ENCODE assay signal across 1 cellular context in the genomic region with DNA sequence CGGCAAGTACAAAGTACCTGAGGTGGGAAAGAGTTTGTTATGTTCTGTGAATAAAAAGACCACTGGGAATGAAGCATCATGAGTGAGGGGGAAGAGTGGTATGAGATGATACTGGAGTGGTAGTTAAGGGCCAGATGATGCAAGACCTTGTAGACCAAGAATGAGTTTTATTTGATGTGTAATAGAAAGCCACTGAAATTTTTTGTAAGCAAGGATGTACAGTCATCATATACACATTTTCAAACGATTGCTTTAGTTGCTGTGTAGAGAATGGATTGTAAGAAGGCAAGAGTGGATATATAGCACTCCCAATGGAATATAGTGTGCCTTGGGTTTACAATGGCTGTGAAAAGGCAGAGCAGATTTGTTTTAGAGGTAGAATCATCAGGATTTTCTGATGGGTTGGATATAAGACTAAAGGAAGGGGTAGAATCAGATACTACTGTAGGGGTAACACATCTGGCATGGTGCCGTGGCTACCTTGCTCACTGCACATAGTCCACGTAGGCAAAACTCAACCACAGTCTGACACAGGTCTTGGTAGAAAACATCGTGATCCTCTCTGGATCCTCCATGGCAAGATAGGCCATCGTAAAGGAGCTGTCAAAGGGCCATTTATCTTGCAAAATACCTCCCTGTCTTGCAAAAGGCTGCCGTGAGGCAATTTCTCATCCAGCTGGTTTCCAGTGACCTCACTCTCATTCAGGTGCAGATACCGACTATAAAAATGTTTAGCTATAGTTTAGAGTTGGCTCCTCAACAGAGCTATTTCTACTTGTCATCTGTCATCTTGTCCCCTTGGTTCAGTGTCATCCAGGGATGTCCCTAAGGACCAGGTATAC.
TF ChIP-seq lines count a peak whose summit lies in the region.

No MANE protein-coding gene starts in this region.

TF ChIP-seq in GM23338, 12 proteins besides CTCF, POLR2A, EP300 and RAD21:
- TF ChIP-seq NANOG (IDR thresholded peaks at IDR 0.05; ENCODE audit: borderline replicate concordance) (no peak), STAT1 (IDR thresholded peaks at IDR 0.05; ENCODE audit: unreplicated experiment) (no peak), JUNB (IDR thresholded peaks at IDR 0.05; ENCODE audit: unreplicated experiment) (no peak), EZH2phosphoT487 (IDR thresholded peaks at IDR 0.05; ENCODE audit: unreplicated experiment) (no peak), ZNF331 (CRISPR knock-in tag; IDR thresholded peaks at IDR 0.05; ENCODE audit: low read depth) (no peak), CREB1 (CRISPR knock-in tag; IDR thresholded peaks at IDR 0.05; ENCODE audit: low read depth) (no peak)
- TF ChIP-seq, protein P1, sequence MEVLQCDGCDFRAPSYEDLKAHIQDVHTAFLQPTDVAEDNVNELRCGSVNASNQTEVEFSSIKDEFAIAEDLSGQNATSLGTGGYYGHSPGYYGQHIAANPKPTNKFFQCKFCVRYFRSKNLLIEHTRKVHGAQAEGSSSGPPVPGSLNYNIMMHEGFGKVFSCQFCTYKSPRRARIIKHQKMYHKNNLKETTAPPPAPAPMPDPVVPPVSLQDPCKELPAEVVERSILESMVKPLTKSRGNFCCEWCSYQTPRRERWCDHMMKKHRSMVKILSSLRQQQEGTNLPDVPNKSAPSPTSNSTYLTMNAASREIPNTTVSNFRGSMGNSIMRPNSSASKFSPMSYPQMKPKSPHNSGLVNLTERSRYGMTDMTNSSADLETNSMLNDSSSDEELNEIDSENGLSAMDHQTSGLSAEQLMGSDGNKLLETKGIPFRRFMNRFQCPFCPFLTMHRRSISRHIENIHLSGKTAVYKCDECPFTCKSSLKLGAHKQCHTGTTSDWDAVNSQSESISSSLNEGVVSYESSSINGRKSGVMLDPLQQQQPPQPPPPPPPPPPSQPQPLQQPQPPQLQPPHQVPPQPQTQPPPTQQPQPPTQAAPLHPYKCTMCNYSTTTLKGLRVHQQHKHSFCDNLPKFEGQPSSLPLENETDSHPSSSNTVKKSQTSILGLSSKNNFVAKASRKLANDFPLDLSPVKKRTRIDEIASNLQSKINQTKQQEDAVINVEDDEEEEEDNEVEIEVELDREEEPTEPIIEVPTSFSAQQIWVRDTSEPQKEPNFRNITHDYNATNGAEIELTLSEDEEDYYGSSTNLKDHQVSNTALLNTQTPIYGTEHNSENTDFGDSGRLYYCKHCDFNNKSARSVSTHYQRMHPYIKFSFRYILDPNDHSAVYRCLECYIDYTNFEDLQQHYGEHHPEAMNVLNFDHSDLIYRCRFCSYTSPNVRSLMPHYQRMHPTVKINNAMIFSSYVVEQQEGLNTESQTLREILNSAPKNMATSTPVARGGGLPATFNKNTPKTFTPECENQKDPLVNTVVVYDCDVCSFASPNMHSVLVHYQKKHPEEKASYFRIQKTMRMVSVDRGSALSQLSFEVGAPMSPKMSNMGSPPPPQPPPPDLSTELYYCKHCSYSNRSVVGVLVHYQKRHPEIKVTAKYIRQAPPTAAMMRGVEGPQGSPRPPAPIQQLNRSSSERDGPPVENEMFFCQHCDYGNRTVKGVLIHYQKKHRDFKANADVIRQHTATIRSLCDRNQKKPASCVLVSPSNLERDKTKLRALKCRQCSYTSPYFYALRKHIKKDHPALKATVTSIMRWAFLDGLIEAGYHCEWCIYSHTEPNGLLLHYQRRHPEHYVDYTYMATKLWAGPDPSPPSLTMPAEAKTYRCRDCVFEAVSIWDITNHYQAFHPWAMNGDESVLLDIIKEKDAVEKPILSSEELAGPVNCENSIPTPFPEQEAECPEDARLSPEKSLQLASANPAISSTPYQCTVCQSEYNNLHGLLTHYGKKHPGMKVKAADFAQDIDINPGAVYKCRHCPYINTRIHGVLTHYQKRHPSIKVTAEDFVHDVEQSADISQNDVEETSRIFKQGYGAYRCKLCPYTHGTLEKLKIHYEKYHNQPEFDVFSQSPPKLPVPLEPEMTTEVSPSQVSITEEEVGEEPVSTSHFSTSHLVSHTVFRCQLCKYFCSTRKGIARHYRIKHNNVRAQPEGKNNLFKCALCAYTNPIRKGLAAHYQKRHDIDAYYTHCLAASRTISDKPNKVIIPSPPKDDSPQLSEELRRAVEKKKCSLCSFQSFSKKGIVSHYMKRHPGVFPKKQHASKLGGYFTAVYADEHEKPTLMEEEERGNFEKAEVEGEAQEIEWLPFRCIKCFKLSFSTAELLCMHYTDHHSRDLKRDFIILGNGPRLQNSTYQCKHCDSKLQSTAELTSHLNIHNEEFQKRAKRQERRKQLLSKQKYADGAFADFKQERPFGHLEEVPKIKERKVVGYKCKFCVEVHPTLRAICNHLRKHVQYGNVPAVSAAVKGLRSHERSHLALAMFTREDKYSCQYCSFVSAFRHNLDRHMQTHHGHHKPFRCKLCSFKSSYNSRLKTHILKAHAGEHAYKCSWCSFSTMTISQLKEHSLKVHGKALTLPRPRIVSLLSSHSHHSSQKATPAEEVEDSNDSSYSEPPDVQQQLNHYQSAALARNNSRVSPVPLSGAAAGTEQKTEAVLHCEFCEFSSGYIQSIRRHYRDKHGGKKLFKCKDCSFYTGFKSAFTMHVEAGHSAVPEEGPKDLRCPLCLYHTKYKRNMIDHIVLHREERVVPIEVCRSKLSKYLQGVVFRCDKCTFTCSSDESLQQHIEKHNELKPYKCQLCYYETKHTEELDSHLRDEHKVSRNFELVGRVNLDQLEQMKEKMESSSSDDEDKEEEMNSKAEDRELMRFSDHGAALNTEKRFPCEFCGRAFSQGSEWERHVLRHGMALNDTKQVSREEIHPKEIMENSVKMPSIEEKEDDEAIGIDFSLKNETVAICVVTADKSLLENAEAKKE (CRISPR knock-in tag; IDR thresholded peaks at IDR 0.05) = no peak
- TF ChIP-seq, protein P2, sequence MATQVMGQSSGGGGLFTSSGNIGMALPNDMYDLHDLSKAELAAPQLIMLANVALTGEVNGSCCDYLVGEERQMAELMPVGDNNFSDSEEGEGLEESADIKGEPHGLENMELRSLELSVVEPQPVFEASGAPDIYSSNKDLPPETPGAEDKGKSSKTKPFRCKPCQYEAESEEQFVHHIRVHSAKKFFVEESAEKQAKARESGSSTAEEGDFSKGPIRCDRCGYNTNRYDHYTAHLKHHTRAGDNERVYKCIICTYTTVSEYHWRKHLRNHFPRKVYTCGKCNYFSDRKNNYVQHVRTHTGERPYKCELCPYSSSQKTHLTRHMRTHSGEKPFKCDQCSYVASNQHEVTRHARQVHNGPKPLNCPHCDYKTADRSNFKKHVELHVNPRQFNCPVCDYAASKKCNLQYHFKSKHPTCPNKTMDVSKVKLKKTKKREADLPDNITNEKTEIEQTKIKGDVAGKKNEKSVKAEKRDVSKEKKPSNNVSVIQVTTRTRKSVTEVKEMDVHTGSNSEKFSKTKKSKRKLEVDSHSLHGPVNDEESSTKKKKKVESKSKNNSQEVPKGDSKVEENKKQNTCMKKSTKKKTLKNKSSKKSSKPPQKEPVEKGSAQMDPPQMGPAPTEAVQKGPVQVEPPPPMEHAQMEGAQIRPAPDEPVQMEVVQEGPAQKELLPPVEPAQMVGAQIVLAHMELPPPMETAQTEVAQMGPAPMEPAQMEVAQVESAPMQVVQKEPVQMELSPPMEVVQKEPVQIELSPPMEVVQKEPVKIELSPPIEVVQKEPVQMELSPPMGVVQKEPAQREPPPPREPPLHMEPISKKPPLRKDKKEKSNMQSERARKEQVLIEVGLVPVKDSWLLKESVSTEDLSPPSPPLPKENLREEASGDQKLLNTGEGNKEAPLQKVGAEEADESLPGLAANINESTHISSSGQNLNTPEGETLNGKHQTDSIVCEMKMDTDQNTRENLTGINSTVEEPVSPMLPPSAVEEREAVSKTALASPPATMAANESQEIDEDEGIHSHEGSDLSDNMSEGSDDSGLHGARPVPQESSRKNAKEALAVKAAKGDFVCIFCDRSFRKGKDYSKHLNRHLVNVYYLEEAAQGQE (IDR thresholded peaks at IDR 0.05; ENCODE audit: unreplicated experiment) = no peak
TF ChIP-seq in GM23338: peak in this region for 0.
